1 cellular context compared by ENCODE assay signal in genomic region chr20:3172933-3173581, GRCh38.
TF ChIP-seq lines count a peak whose summit lies in the region.

Gene LZTS3 (minus strand): TSS chr20:3173549. CDS start chr20:3167163, 6,386 bp downstream.

TF ChIP-seq in HepG2, 621 proteins besides CTCF, POLR2A, EP300 and RAD21 (continued from another document and continues in another):
- TF ChIP-seq, protein P1, sequence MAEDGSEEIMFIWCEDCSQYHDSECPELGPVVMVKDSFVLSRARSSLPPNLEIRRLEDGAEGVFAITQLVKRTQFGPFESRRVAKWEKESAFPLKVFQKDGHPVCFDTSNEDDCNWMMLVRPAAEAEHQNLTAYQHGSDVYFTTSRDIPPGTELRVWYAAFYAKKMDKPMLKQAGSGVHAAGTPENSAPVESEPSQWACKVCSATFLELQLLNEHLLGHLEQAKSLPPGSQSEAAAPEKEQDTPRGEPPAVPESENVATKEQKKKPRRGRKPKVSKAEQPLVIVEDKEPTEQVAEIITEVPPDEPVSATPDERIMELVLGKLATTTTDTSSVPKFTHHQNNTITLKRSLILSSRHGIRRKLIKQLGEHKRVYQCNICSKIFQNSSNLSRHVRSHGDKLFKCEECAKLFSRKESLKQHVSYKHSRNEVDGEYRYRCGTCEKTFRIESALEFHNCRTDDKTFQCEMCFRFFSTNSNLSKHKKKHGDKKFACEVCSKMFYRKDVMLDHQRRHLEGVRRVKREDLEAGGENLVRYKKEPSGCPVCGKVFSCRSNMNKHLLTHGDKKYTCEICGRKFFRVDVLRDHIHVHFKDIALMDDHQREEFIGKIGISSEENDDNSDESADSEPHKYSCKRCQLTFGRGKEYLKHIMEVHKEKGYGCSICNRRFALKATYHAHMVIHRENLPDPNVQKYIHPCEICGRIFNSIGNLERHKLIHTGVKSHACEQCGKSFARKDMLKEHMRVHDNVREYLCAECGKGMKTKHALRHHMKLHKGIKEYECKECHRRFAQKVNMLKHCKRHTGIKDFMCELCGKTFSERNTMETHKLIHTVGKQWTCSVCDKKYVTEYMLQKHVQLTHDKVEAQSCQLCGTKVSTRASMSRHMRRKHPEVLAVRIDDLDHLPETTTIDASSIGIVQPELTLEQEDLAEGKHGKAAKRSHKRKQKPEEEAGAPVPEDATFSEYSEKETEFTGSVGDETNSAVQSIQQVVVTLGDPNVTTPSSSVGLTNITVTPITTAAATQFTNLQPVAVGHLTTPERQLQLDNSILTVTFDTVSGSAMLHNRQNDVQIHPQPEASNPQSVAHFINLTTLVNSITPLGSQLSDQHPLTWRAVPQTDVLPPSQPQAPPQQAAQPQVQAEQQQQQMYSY (CRISPR knock-in tag; IDR thresholded peaks at IDR 0.05): no peak
- TF ChIP-seq HMG20B (CRISPR knock-in tag; conservative IDR thresholded peaks at IDR 0.05): no peak
- no peak for TF ChIP-seq SNAPC4 (CRISPR knock-in tag; IDR thresholded peaks at IDR 0.05)
- no peak; the same call in 1 of the 2 replicates for TF ChIP-seq ZNF547 (CRISPR knock-in tag; IDR thresholded peaks at IDR 0.05)
- no peak for TF ChIP-seq NFE2 (CRISPR knock-in tag; IDR thresholded peaks at IDR 0.05)
- peak; percentile 10; the same call in 1 of the 2 replicates for TF ChIP-seq ZNF232 (CRISPR knock-in tag; IDR thresholded peaks at IDR 0.05; ENCODE audit: borderline replicate concordance)
- peak; percentile 28; the same call in 1 of the 2 replicates for TF ChIP-seq GFI1 (CRISPR knock-in tag; IDR thresholded peaks at IDR 0.05; ENCODE audit: borderline replicate concordance)
- TF ChIP-seq BORCS8-MEF2B (CRISPR knock-in tag; IDR thresholded peaks at IDR 0.05): peak; percentile 64
- TF ChIP-seq, protein P2, sequence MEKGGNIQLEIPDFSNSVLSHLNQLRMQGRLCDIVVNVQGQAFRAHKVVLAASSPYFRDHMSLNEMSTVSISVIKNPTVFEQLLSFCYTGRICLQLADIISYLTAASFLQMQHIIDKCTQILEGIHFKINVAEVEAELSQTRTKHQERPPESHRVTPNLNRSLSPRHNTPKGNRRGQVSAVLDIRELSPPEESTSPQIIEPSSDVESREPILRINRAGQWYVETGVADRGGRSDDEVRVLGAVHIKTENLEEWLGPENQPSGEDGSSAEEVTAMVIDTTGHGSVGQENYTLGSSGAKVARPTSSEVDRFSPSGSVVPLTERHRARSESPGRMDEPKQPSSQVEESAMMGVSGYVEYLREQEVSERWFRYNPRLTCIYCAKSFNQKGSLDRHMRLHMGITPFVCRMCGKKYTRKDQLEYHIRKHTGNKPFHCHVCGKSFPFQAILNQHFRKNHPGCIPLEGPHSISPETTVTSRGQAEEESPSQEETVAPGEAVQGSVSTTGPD (CRISPR knock-in tag; IDR thresholded peaks at IDR 0.05): no peak
- no peak for TF ChIP-seq ZNF460 (CRISPR knock-in tag; IDR thresholded peaks at IDR 0.05; ENCODE audit: borderline replicate concordance)
- TF ChIP-seq, protein P3, sequence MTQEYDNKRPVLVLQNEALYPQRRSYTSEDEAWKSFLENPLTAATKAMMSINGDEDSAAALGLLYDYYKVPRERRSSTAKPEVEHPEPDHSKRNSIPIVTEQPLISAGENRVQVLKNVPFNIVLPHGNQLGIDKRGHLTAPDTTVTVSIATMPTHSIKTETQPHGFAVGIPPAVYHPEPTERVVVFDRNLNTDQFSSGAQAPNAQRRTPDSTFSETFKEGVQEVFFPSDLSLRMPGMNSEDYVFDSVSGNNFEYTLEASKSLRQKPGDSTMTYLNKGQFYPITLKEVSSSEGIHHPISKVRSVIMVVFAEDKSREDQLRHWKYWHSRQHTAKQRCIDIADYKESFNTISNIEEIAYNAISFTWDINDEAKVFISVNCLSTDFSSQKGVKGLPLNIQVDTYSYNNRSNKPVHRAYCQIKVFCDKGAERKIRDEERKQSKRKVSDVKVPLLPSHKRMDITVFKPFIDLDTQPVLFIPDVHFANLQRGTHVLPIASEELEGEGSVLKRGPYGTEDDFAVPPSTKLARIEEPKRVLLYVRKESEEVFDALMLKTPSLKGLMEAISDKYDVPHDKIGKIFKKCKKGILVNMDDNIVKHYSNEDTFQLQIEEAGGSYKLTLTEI (CRISPR knock-in tag; conservative IDR thresholded peaks at IDR 0.05): no peak
- no peak for TF ChIP-seq ZBTB49 (CRISPR knock-in tag; IDR thresholded peaks at IDR 0.05; ENCODE audit: borderline replicate concordance)
- no peak for TF ChIP-seq HDAC6 (IDR thresholded peaks at IDR 0.05; ENCODE audit: low read depth, low read length)
- TF ChIP-seq, protein P4, sequence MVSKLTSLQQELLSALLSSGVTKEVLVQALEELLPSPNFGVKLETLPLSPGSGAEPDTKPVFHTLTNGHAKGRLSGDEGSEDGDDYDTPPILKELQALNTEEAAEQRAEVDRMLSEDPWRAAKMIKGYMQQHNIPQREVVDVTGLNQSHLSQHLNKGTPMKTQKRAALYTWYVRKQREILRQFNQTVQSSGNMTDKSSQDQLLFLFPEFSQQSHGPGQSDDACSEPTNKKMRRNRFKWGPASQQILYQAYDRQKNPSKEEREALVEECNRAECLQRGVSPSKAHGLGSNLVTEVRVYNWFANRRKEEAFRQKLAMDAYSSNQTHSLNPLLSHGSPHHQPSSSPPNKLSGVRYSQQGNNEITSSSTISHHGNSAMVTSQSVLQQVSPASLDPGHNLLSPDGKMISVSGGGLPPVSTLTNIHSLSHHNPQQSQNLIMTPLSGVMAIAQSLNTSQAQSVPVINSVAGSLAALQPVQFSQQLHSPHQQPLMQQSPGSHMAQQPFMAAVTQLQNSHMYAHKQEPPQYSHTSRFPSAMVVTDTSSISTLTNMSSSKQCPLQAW (CRISPR knock-in tag; IDR thresholded peaks at IDR 0.05): no peak; the same call in 1 of the 2 replicates
- no peak for TF ChIP-seq ZNF614 (CRISPR knock-in tag; IDR thresholded peaks at IDR 0.05; ENCODE audit: borderline replicate concordance)
- TF ChIP-seq KMT2B (CRISPR knock-in tag; IDR thresholded peaks at IDR 0.05): no peak
- no peak for TF ChIP-seq ZNF646 (CRISPR knock-in tag; IDR thresholded peaks at IDR 0.05)
- no peak for TF ChIP-seq SRF (IDR thresholded peaks at IDR 0.05; ENCODE audit: low read depth, low read length)
- TF ChIP-seq ZFP36 (IDR thresholded peaks at IDR 0.05; ENCODE audit: borderline replicate concordance, low read depth, low read length, partially characterized antibody): no peak
- no peak for TF ChIP-seq ZNF720 (CRISPR knock-in tag; IDR thresholded peaks at IDR 0.05)
- TF ChIP-seq ZNF296 (CRISPR knock-in tag; conservative IDR thresholded peaks at IDR 0.05): no peak
- TF ChIP-seq, protein P5, sequence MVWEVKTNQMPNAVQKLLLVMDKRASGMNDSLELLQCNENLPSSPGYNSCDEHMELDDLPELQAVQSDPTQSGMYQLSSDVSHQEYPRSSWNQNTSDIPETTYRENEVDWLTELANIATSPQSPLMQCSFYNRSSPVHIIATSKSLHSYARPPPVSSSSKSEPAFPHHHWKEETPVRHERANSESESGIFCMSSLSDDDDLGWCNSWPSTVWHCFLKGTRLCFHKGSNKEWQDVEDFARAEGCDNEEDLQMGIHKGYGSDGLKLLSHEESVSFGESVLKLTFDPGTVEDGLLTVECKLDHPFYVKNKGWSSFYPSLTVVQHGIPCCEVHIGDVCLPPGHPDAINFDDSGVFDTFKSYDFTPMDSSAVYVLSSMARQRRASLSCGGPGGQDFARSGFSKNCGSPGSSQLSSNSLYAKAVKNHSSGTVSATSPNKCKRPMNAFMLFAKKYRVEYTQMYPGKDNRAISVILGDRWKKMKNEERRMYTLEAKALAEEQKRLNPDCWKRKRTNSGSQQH (CRISPR knock-in tag; IDR thresholded peaks at IDR 0.05; ENCODE audit: low read depth): peak; percentile 22; the same call in 1 of the 2 replicates
- no peak for TF ChIP-seq ZNF777 (CRISPR knock-in tag; IDR thresholded peaks at IDR 0.05)
- no peak for TF ChIP-seq HMGXB4 (CRISPR knock-in tag; IDR thresholded peaks at IDR 0.05; ENCODE audit: borderline replicate concordance in 1 of 2, low read depth in 1 of 2)
